Comparison of ENCODE assay signal across 16 cellular contexts in the genomic region with DNA sequence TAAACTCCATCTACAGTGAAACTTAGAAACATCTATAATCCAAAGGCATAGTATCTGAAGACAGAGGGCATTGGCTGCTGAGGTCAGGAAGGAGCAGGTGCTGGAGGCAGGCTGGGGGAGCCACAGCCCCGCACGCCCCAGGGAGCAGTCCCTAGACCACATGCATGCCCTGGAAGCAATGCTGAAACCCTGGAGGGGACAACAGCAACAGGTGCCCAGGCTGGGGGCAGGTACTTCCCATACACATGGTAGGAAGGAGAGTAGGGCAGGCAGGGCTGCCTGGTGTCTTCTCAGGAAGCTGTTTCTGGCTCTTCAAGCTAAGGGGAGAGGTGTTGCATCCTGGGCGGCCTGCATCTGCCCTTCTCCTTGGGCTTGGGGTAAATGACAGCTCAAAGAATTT.
"Had no signal": no experiment of that assay in that cellular context is flagged by ENCODE, and none has a peak within 500 bp of the region (broad histone marks: within the 10 kb centered on the region; RNA-seq: fewer than 3 reads in every experiment).

No MANE protein-coding gene starts in this region.

- H3K27me3 ChIP-seq: foreskin keratinocyte, upper lobe of right lung had no signal

- H2AFZ ChIP-seq: parathyroid adenoma had no signal

- H3K9me2 ChIP-seq: SK-N-SH had no signal

- H3K4me3 ChIP-seq: lung, skin epidermis, upper lobe of right lung had no signal

- DNase-seq: activated CD4-positive, alpha-beta T cell treated with anti-CD3 and anti-CD28 coated beads, Interleukin-2, amount 50 U/mL, for 1 hour; activated CD4-positive, CD25-positive, alpha-beta regulatory T cell; activated effector memory CD4-positive, alpha-beta T cell treated with anti-CD3 and anti-CD28 coated beads, Interleukin-2, amount 50 U/mL, for 16 hours; activated T-cell treated with anti-CD3 and anti-CD28 coated beads, Interleukin-2, amount 50 U/mL, for 4 hours; aorta; foreskin keratinocyte; head of caudate nucleus; left cardiac atrium; naive thymus-derived CD4-positive, alpha-beta T cell; retina; SK-N-SH; stimulated activated CD4-positive, alpha-beta T cell treated with anti-CD3 and anti-CD28 coated beads, Interleukin-4, amount 100 ng/mL, for 4 hours; upper lobe of right lung had no signal

- H3K9me3 ChIP-seq: SK-N-SH, upper lobe of right lung had no signal

- H3K9ac ChIP-seq: parathyroid adenoma, SK-N-SH had no signal

- H3K27ac ChIP-seq: foreskin keratinocyte, parathyroid adenoma, upper lobe of right lung had no signal

- H3K9me3 Mint-ChIP-seq: activated T-cell treated with anti-CD3 and anti-CD28 coated beads, Interleukin-2, amount 50 U/mL, for 4 hours had no signal

- H3K4me2 ChIP-seq: SK-N-SH had no signal

- H3K4me1 ChIP-seq: foreskin keratinocyte, parathyroid adenoma, upper lobe of right lung had no signal

- ATAC-seq: activated T-cell treated with anti-CD3 and anti-CD28 coated beads, Interleukin-2, amount 50 U/mL, for 4 hours; foreskin keratinocyte; left cardiac atrium; naive thymus-derived CD4-positive, alpha-beta T cell had no signal

- H3K4me3 Mint-ChIP-seq: activated T-cell treated with anti-CD3 and anti-CD28 coated beads, Interleukin-2, amount 50 U/mL, for 4 hours; naive thymus-derived CD4-positive, alpha-beta T cell had no signal

- H3K27me3 Mint-ChIP-seq: naive thymus-derived CD4-positive, alpha-beta T cell had no signal

- H3K36me3 ChIP-seq: upper lobe of right lung had no signal
